ENCODE assay signal across 18 cellular contexts in genomic region chrX:118152721-118153120, GRCh38. TPM values are rescaled to one million over a fixed set of nuclear protein-coding genes. Genes with fewer than 3 reads are reported as not detected.
A peak's percentile ranks its signal among the peaks of the same experiment; 100 is the strongest.
DNase-seq lines count a peak whose midpoint lies in the region; ATAC-seq and TF ChIP-seq lines count a peak whose summit lies in the region.
"Had no signal": no experiment of that assay in that cellular context is flagged by ENCODE, and none has a peak within 500 bp of the region (broad histone marks: within the 10 kb centered on the region; RNA-seq: fewer than 3 reads in every experiment).

No MANE protein-coding gene starts in this region.

- TF ChIP-seq CTCF in foreskin keratinocyte (conservative IDR thresholded peaks at IDR 0.05), result no peak

- H3K27ac ChIP-seq in foreskin keratinocyte, result no peak overlapping the region
- H3K27ac ChIP-seq: 22Rv1, A549, BLaER1, HL-60 had no signal

- ATAC-seq in Right ventricle myocardium inferior (peak; percentile 69), GM21825 (IDR thresholded peaks at IDR 0.05; ENCODE audit: unreplicated experiment) (no peak), foreskin keratinocyte (no peak)
- ATAC-seq: A549, GM23338 had no signal

- intact Hi-C loops in Right ventricle myocardium inferior (cut with DNase I) (no loop called here), cardiac septum (cut with DNase I) (no loop called here)

- no peak for DNase-seq in Right ventricle myocardium inferior (ENCODE audit: missing footprints)
- DNase-seq in cardiac septum (ENCODE audit: low spot score), result no peak
- peak; percentile 2 for DNase-seq in Ammon's horn (ENCODE audit: low spot score)
- DNase-seq in left kidney (ENCODE audit: low read depth, low spot score), result peak; percentile 10
- DNase-seq in superior temporal gyrus (ENCODE audit: extremely low spot score), result peak; percentile 11
- DNase-seq in foreskin keratinocyte, result no peak
- DNase-seq: AML-193; CD4-positive, alpha-beta memory T cell; DMS153; DMS79; GDM1; HCEC 1CT had no signal

- no peaks in the 10 kb centered on the region for H3K4me1 ChIP-seq in foreskin keratinocyte
- H3K4me1 ChIP-seq: A549, BLaER1 had no signal

- no peaks in the 10 kb centered on the region for H3K27me3 ChIP-seq in foreskin keratinocyte
- H3K27me3 ChIP-seq: BLaER1 had no signal

RNA-seq across cellular contexts. Expression of gene KLHL13, which starts 36.1 kb away (rescaled TPM):
- 6.0 TPM for total RNA-seq in Right ventricle myocardium inferior
- total RNA-seq in cardiac septum, result 15.5 TPM
- total RNA-seq in foreskin keratinocyte, result 5.2 and 6.5 TPM in 2 replicates
- polyA plus RNA-seq in foreskin keratinocyte, result 1.8 and 2.7 TPM in 2 replicates

Comparison
In these comparisons a context has a peak if more than half of its experiments do, and no peak if none do; other contexts are left out.
1. DNase-seq: peak in Ammon's horn (single experiment), left kidney (single experiment) and superior temporal gyrus (single experiment); none in Right ventricle myocardium inferior (single experiment), cardiac septum (single experiment) and foreskin keratinocyte (0 of 2).